Comparison of ENCODE assay signal across 1 cellular context in the genomic region with DNA sequence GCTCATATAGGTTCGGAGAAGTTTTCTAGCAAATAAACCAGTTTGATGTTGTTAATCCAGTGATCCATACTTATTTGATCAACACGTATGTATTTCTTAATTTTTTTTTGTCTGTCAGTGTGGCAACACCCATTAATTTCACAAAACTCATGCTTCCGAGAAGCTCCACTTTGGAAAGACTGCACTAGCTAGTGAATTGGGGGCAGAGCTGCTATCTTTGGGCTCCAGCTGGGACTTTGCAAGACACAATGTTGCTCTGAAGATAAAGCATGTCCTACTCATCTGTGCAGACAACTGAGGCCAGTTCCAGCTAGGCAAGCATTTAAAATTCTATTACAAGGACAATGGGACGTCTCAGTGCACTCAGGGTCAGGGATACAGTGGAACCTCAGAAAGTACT.
TF ChIP-seq lines count a peak whose summit lies in the region.

No MANE protein-coding gene starts in this region.

TF ChIP-seq in K562, 482 proteins besides CTCF, POLR2A, EP300 and RAD21 (continued from another document):
- TF ChIP-seq JUND (IDR thresholded peaks at IDR 0.05; ENCODE audit: borderline replicate concordance, low read depth, low read length), result peak; percentile 39; the same call in 1 of the 2 replicates
- TF ChIP-seq JUND (tag; IDR thresholded peaks at IDR 0.05; ENCODE audit: borderline replicate concordance, low read depth, low read length), result peak; percentile 58; the same call in 1 of the 3 replicates
- no peak for TF ChIP-seq SMARCB1 (IDR thresholded peaks at IDR 0.05; ENCODE audit: insufficient read length, low read depth)
- no peak for TF ChIP-seq RFX1 (IDR thresholded peaks at IDR 0.05)
- TF ChIP-seq, protein P1, sequence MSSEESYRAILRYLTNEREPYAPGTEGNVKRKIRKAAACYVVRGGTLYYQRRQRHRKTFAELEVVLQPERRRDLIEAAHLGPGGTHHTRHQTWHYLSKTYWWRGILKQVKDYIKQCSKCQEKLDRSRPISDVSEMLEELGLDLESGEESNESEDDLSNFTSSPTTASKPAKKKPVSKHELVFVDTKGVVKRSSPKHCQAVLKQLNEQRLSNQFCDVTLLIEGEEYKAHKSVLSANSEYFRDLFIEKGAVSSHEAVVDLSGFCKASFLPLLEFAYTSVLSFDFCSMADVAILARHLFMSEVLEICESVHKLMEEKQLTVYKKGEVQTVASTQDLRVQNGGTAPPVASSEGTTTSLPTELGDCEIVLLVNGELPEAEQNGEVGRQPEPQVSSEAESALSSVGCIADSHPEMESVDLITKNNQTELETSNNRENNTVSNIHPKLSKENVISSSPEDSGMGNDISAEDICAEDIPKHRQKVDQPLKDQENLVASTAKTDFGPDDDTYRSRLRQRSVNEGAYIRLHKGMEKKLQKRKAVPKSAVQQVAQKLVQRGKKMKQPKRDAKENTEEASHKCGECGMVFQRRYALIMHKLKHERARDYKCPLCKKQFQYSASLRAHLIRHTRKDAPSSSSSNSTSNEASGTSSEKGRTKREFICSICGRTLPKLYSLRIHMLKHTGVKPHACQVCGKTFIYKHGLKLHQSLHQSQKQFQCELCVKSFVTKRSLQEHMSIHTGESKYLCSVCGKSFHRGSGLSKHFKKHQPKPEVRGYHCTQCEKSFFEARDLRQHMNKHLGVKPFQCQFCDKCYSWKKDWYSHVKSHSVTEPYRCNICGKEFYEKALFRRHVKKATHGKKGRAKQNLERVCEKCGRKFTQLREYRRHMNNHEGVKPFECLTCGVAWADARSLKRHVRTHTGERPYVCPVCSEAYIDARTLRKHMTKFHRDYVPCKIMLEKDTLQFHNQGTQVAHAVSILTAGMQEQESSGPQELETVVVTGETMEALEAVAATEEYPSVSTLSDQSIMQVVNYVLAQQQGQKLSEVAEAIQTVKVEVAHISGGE (CRISPR knock-in tag; IDR thresholded peaks at IDR 0.05), result peak in 1 of 3 experiments; percentile 28; a peak in 1 of 6 replicates
- 0 out of 2 replicates have a peak, but pooled peaks have one; percentile 17 for TF ChIP-seq ESRRA (IDR thresholded peaks at IDR 0.05; ENCODE audit: borderline replicate concordance, low read depth)
- peak; percentile 80 for TF ChIP-seq PML (IDR thresholded peaks at IDR 0.05; ENCODE audit: low read length)
- no peak for TF ChIP-seq NONO (IDR thresholded peaks at IDR 0.05; ENCODE audit: low read depth in 2 of 2, low read length in 1 of 2)
- TF ChIP-seq MECOM (CRISPR knock-in tag; IDR thresholded peaks at IDR 0.05), result 0 out of 2 replicates have a peak, but pooled peaks have one; percentile 39
- TF ChIP-seq ATF1 (CRISPR knock-in tag; IDR thresholded peaks at IDR 0.05), result no peak
- TF ChIP-seq ATF1 (tag; IDR thresholded peaks at IDR 0.05), result 0 out of 2 replicates have a peak, but pooled peaks have one; percentile 25
- TF ChIP-seq RCOR1 (IDR thresholded peaks at IDR 0.05; ENCODE audit: borderline replicate concordance in 1 of 2, low read depth in 2 of 2, low read length in 2 of 2), result peak in 1 of 2 experiments; percentile 37; a peak in 1 of 4 replicates
- TF ChIP-seq ARNT (IDR thresholded peaks at IDR 0.05), result peak in 1 of 2 experiments; percentile 72; a peak in 1 of 4 replicates
- TF ChIP-seq CHD4 (IDR thresholded peaks at IDR 0.05; ENCODE audit: insufficient read depth, insufficient replicate concordance, low read depth, low read length, poor library complexity, severe bottlenecking), result no peak
- TF ChIP-seq, protein P2, sequence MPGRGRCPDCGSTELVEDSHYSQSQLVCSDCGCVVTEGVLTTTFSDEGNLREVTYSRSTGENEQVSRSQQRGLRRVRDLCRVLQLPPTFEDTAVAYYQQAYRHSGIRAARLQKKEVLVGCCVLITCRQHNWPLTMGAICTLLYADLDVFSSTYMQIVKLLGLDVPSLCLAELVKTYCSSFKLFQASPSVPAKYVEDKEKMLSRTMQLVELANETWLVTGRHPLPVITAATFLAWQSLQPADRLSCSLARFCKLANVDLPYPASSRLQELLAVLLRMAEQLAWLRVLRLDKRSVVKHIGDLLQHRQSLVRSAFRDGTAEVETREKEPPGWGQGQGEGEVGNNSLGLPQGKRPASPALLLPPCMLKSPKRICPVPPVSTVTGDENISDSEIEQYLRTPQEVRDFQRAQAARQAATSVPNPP (IDR thresholded peaks at IDR 0.05; ENCODE audit: borderline replicate concordance, insufficient read depth, insufficient read length), result no peak
- 0 out of 2 replicates have a peak, but pooled peaks have one; percentile 17 for TF ChIP-seq HDAC2 (IDR thresholded peaks at IDR 0.05)
- TF ChIP-seq CCNT2 (IDR thresholded peaks at IDR 0.05; ENCODE audit: borderline replicate concordance, extremely low read depth, insufficient read length, low read depth, low read length), result peak; percentile 76
- peak; percentile 81 for TF ChIP-seq FOXM1 (IDR thresholded peaks at IDR 0.05; ENCODE audit: low read depth)
- TF ChIP-seq FOXM1 (CRISPR knock-in tag; IDR thresholded peaks at IDR 0.05; ENCODE audit: low read depth), result no peak
- peak; percentile 87 for TF ChIP-seq SMARCA4 (IDR thresholded peaks at IDR 0.05)
- TF ChIP-seq DMBX1 (CRISPR knock-in tag; IDR thresholded peaks at IDR 0.05; ENCODE audit: borderline replicate concordance), result peak; percentile 70
- TF ChIP-seq, protein P3, sequence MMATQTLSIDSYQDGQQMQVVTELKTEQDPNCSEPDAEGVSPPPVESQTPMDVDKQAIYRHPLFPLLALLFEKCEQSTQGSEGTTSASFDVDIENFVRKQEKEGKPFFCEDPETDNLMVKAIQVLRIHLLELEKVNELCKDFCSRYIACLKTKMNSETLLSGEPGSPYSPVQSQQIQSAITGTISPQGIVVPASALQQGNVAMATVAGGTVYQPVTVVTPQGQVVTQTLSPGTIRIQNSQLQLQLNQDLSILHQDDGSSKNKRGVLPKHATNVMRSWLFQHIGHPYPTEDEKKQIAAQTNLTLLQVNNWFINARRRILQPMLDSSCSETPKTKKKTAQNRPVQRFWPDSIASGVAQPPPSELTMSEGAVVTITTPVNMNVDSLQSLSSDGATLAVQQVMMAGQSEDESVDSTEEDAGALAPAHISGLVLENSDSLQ (IDR thresholded peaks at IDR 0.05), result peak; percentile 14; the same call in 1 of the 2 replicates
- TF ChIP-seq ARHGAP35 (IDR thresholded peaks at IDR 0.05; ENCODE audit: partially characterized antibody), result no peak
- TF ChIP-seq TAL1 (IDR thresholded peaks at IDR 0.05), result peak; percentile 94
- TF ChIP-seq SMARCC2 (IDR thresholded peaks at IDR 0.05; ENCODE audit: low read depth), result peak; percentile 70; the same call in 1 of the 2 replicates
- no peak for TF ChIP-seq ETS2 (tag; IDR thresholded peaks at IDR 0.05; ENCODE audit: borderline replicate concordance, poor library complexity, severe bottlenecking)
- TF ChIP-seq KLF16 (IDR thresholded peaks at IDR 0.05), result peak; percentile 85
- 0 out of 2 replicates have a peak, but pooled peaks have one; percentile 56 for TF ChIP-seq EHMT2 (IDR thresholded peaks at IDR 0.05)
- TF ChIP-seq ZNF217 (CRISPR knock-in tag; IDR thresholded peaks at IDR 0.05), result no peak
- TF ChIP-seq TBL1XR1 (IDR thresholded peaks at IDR 0.05; ENCODE audit: low read length in 2 of 2), result peak in 1 of 2 experiments; percentile 51; a peak in 1 of 4 replicates
- TF ChIP-seq, protein P4, sequence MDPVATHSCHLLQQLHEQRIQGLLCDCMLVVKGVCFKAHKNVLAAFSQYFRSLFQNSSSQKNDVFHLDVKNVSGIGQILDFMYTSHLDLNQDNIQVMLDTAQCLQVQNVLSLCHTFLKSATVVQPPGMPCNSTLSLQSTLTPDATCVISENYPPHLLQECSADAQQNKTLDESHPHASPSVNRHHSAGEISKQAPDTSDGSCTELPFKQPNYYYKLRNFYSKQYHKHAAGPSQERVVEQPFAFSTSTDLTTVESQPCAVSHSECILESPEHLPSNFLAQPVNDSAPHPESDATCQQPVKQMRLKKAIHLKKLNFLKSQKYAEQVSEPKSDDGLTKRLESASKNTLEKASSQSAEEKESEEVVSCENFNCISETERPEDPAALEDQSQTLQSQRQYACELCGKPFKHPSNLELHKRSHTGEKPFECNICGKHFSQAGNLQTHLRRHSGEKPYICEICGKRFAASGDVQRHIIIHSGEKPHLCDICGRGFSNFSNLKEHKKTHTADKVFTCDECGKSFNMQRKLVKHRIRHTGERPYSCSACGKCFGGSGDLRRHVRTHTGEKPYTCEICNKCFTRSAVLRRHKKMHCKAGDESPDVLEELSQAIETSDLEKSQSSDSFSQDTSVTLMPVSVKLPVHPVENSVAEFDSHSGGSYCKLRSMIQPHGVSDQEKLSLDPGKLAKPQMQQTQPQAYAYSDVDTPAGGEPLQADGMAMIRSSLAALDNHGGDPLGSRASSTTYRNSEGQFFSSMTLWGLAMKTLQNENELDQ (CRISPR knock-in tag; IDR thresholded peaks at IDR 0.05; ENCODE audit: borderline replicate concordance), result no peak
- TF ChIP-seq LEF1 (IDR thresholded peaks at IDR 0.05), result peak; percentile 64; the same call in 1 of the 2 replicates
- TF ChIP-seq CEBPB (tag; IDR thresholded peaks at IDR 0.05), result peak; percentile 78
- peak; percentile 18; the same call in 1 of the 2 replicates for TF ChIP-seq NFE2 (IDR thresholded peaks at IDR 0.05; ENCODE audit: low read depth)
- peak; percentile 83 for TF ChIP-seq SOX6 (IDR thresholded peaks at IDR 0.05)
- TF ChIP-seq NCOA1 (IDR thresholded peaks at IDR 0.05; ENCODE audit: low read depth), result peak; percentile 43; the same call in 1 of the 2 replicates
- peak; percentile 68 for TF ChIP-seq TCF3 (CRISPR knock-in tag; IDR thresholded peaks at IDR 0.05)
- no peak for TF ChIP-seq FOXP1 (CRISPR knock-in tag; IDR thresholded peaks at IDR 0.05)
- peak in 1 of 2 experiments; percentile 20; a peak in 1 of 4 replicates for TF ChIP-seq MAZ (CRISPR knock-in tag; conservative IDR thresholded peaks at IDR 0.05 in 1 of 2, IDR thresholded peaks at IDR 0.05 in 1 of 2)
- peak in 1 of 2 experiments; percentile 23; a peak in 1 of 3 replicates for TF ChIP-seq CBX3 (IDR thresholded peaks at IDR 0.05; ENCODE audit: borderline replicate concordance in 1 of 2, low read length in 2 of 2)
- peak; percentile 56 for TF ChIP-seq HDAC3 (IDR thresholded peaks at IDR 0.05; ENCODE audit: borderline replicate concordance, partially characterized antibody)
- peak; percentile 96 for TF ChIP-seq ARID1B (IDR thresholded peaks at IDR 0.05)
- TF ChIP-seq MTA1 (IDR thresholded peaks at IDR 0.05; ENCODE audit: borderline replicate concordance), result no peak
- TF ChIP-seq LCOR (CRISPR knock-in tag; IDR thresholded peaks at IDR 0.05), result no peak
- peak; percentile 74 for TF ChIP-seq SMARCE1 (IDR thresholded peaks at IDR 0.05)
- peak; percentile 55 for TF ChIP-seq MEIS2 (IDR thresholded peaks at IDR 0.05; ENCODE audit: partially characterized antibody)
- peak; percentile 44; the same call in 1 of the 2 replicates for TF ChIP-seq ATF7 (IDR thresholded peaks at IDR 0.05)
- TF ChIP-seq SMAD4 (CRISPR knock-in tag; conservative IDR thresholded peaks at IDR 0.05), result peak; percentile 65
- TF ChIP-seq STAT5A (IDR thresholded peaks at IDR 0.05; ENCODE audit: borderline replicate concordance, low read length), result peak; percentile 84
- TF ChIP-seq PHB2 (IDR thresholded peaks at IDR 0.05; ENCODE audit: low read depth), result peak; percentile 69; the same call in 1 of the 2 replicates
- TF ChIP-seq CXXC5 (CRISPR knock-in tag; IDR thresholded peaks at IDR 0.05), result peak; percentile 31; the same call in 1 of the 2 replicates
- peak; percentile 67 for TF ChIP-seq NFIC (IDR thresholded peaks at IDR 0.05)
- TF ChIP-seq TEAD4 (IDR thresholded peaks at IDR 0.05; ENCODE audit: low read length), result peak; percentile 93
- no peak for TF ChIP-seq TEAD4 (CRISPR knock-in tag; IDR thresholded peaks at IDR 0.05; ENCODE audit: borderline replicate concordance)
- TF ChIP-seq NCOR1 (IDR thresholded peaks at IDR 0.05), result peak; percentile 88
- TF ChIP-seq TRIM24 (IDR thresholded peaks at IDR 0.05), result peak; percentile 64 to 89
